In genomic region chr20:51034988-51035656, GRCh38 we compare ENCODE assay signal across 11 cellular contexts. TPM values are rescaled to one million over a fixed set of nuclear protein-coding genes. Genes with fewer than 3 reads are reported as not detected.
"Had no signal": no experiment of that assay in that cellular context is flagged by ENCODE, and none has a peak within 500 bp of the region (broad histone marks: within the 10 kb centered on the region; RNA-seq: fewer than 3 reads in every experiment).

No MANE protein-coding gene starts in this region.

- H3K4me3 ChIP-seq: colonic mucosa, gastroesophageal sphincter, left ventricle myocardium inferior, tibial nerve had no signal

- H3K36me3 ChIP-seq: colonic mucosa, gastroesophageal sphincter, left ventricle myocardium inferior, tibial nerve had no signal

- DNase-seq: activated CD4-positive, alpha-beta T cell treated with anti-CD3 and anti-CD28 coated beads for 36 hours; activated CD8-positive, alpha-beta memory T cell treated with anti-CD3 and anti-CD28 coated beads, Interleukin-2, amount 50 U/mL, for 48 hours; activated CD8-positive, alpha-beta T cell treated with anti-CD3 and anti-CD28 coated beads, Interleukin-2, amount 10 ng/mL, durations not matched to agents 7 days and 5 days; activated naive CD4-positive, alpha-beta T cell; colonic mucosa; effector CD4-positive, alpha-beta T cell; left ventricle myocardium inferior; retina had no signal

- H3K27ac ChIP-seq: colonic mucosa, gastroesophageal sphincter, left ventricle myocardium inferior, tibial nerve had no signal

- H3K27me3 ChIP-seq: colonic mucosa had no signal

- H3K9me3 ChIP-seq: colonic mucosa, gastroesophageal sphincter, left ventricle myocardium inferior, tibial nerve had no signal

- FAIRE-seq: keratinocyte had no signal

- H3K4me1 ChIP-seq: colonic mucosa, tibial nerve had no signal

- ATAC-seq: activated CD4-positive, alpha-beta T cell treated with anti-CD3 and anti-CD28 coated beads for 36 hours; activated CD8-positive, alpha-beta T cell treated with anti-CD3 and anti-CD28 coated beads, Interleukin-2, amount 10 ng/mL, durations not matched to agents 7 days and 5 days; gastroesophageal sphincter had no signal

RNA-seq across cellular contexts. Expression of gene KCNG1, which starts 12.2 kb away (rescaled TPM):
- total RNA-seq: activated CD8-positive, alpha-beta T cell treated with anti-CD3 and anti-CD28 coated beads, Interleukin-2, amount 10 ng/mL, durations not matched to agents 7 days and 5 days had no signal
